Comparison of ENCODE assay signal across 15 cellular contexts in the genomic region with DNA sequence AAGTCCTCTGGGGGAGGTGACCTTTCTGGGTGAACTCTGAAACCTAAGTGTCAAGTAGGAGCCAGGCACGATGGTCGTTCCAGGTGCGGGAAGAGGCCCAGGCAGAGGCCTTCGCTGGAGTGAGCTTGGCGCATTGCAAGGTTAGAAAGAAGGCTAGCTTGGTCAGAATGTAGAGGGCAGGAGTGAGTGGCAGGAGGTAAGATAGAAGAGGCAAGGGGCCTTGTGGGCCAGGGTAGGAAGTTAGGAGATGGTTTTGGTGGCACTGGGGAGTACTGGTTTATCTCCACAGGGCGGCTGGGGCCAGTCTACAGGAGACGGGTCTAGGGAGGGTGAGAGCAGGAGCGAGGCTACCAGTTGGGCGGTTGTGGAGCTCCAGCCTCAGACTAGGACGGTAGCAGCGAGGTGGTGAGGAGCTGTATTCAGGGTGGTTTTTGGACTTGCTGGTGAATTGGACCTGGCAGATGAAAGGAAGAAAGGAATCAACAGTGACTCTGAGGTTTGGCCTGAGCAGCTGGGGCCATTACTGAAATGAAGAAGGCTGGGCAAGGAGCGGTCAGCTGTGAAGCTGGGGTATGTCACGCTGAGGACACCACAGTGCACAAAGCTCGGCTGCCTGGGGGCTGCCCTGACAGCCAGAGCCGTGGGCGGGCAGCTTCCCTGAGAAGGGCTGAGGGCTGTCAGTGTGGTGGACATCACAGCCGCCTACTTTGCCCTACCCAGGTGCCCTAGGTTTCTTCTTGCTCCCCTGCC. TPM values are rescaled to one million over a fixed set of nuclear protein-coding genes. Genes with fewer than 3 reads are reported as not detected.
DNase-seq lines count a peak whose midpoint lies in the region; ATAC-seq and TF ChIP-seq lines count a peak whose summit lies in the region.
"Had no signal": no experiment of that assay in that cellular context is flagged by ENCODE, and none has a peak within 500 bp of the region (broad histone marks: within the 10 kb centered on the region; RNA-seq: fewer than 3 reads in every experiment).

No MANE protein-coding gene starts in this region.

- H3K27ac ChIP-seq in stomach (peak overlapping the region in 4 of 5 donors; percentile 26 to 82 (median 52)), ovary (peak overlapping the region in 1 of 2 donors; percentile 13)
- H3K27ac ChIP-seq: epithelial cell of prostate had no signal

- CTCF ChIA-PET in T-cell (lab: Charles Lee) = interaction anchor here in 1 of 2 donors (0.6 kb wide), 2 partner anchors 142 to 1192 kb away, joined by 3 to 5 read pairs; no protein-coding TSS in a partner anchor
- CTCF ChIA-PET in activated CD4-positive, alpha-beta T cell treated with anti-CD3 and anti-CD28 coated beads for 36 hours (lab: Charles Lee) = interaction anchor here (0.6 to 3.5 kb wide), 14 partner anchors 7 to 384 kb away, joined by 3 to 14 read pairs (median 4); partner anchors contain the start of gene IL31

- TF ChIP-seq POLR2A in stomach (IDR thresholded peaks at IDR 0.05) (no peak), ovary (IDR thresholded peaks at IDR 0.05) (no peak)

- TF ChIP-seq EP300 in stomach (IDR thresholded peaks at IDR 0.05) (no peak), ovary (IDR thresholded peaks at IDR 0.05) (no peak)

- POLR2A ChIA-PET in T-cell (lab: Charles Lee) = interaction anchor here in 1 of 2 donors (0.7 kb wide), 1 partner anchor 203 kb away, joined by 3 read pairs; no protein-coding TSS in a partner anchor
- POLR2A ChIA-PET in activated CD4-positive, alpha-beta T cell treated with anti-CD3 and anti-CD28 coated beads for 36 hours (lab: Charles Lee) = interaction anchor here (1.0 to 1.1 kb wide), 3 partner anchors 9 to 19 kb away, joined by 4 to 5 read pairs (median 4); partner anchors contain the start of gene MLXIP

- ATAC-seq in T-cell (replicated peaks in 1 of 4) (no peak), mucosa of descending colon (peak; percentile 21), GM19035 (IDR thresholded peaks at IDR 0.05; ENCODE audit: unreplicated experiment) (no peak)
- no peak for ATAC-seq in activated CD4-positive, alpha-beta T cell treated with anti-CD3 and anti-CD28 coated beads for 36 hours

- peaks cover 21 to 58% (median 56%) of the 10 kb centered on the region in 3 donors for H3K4me1 Mint-ChIP-seq in T-cell
- peaks cover 70% of the 10 kb centered on the region for H3K4me1 Mint-ChIP-seq in dendritic cell treated with granulocyte-macrophage colony-stimulating factor and Interleukin-4, amounts not matched to agents 40 ng/mL and 50 ng/mL, for 4 days (ENCODE audit: low read depth)
- H3K4me1 Mint-ChIP-seq in activated CD4-positive, alpha-beta T cell treated with anti-CD3 and anti-CD28 coated beads for 36 hours = peaks cover 82% of the 10 kb centered on the region

- H3K4me3 Mint-ChIP-seq in T-cell = peak overlapping the region in 2 of 3 donors; percentile 38 to 86
- H3K4me3 Mint-ChIP-seq in dendritic cell treated with granulocyte-macrophage colony-stimulating factor and Interleukin-4, amounts not matched to agents 40 ng/mL and 50 ng/mL, for 4 days = no peak overlapping the region
- H3K4me3 Mint-ChIP-seq in activated CD4-positive, alpha-beta T cell treated with anti-CD3 and anti-CD28 coated beads for 36 hours = no peak overlapping the region

- H3K27me3 Mint-ChIP-seq in T-cell = no peaks in the 10 kb centered on the region
- H3K27me3 Mint-ChIP-seq in dendritic cell treated with granulocyte-macrophage colony-stimulating factor and Interleukin-4, amounts not matched to agents 40 ng/mL and 50 ng/mL, for 4 days = no peaks in the 10 kb centered on the region
- H3K27me3 Mint-ChIP-seq in activated CD4-positive, alpha-beta T cell treated with anti-CD3 and anti-CD28 coated beads for 36 hours = no peaks in the 10 kb centered on the region
- H3K27me3 Mint-ChIP-seq: IgD-negative memory B cell had no signal

- H3K9me3 ChIP-seq in mucosa of descending colon = no peaks in the 10 kb centered on the region
- no peaks in the 10 kb centered on the region for H3K9me3 ChIP-seq in stomach
- H3K9me3 ChIP-seq in ovary = no peaks in the 10 kb centered on the region

- no peak overlapping the region for H3K4me3 ChIP-seq in mucosa of descending colon
- no peak overlapping the region for H3K4me3 ChIP-seq in stomach
- no peak overlapping the region for H3K4me3 ChIP-seq in ovary
- H3K4me3 ChIP-seq: skin epidermis had no signal

- no peaks in the 10 kb centered on the region for H3K9me3 Mint-ChIP-seq in T-cell
- H3K9me3 Mint-ChIP-seq in dendritic cell treated with granulocyte-macrophage colony-stimulating factor and Interleukin-4, amounts not matched to agents 40 ng/mL and 50 ng/mL, for 4 days = no peaks in the 10 kb centered on the region
- H3K9me3 Mint-ChIP-seq in activated CD4-positive, alpha-beta T cell treated with anti-CD3 and anti-CD28 coated beads for 36 hours (ENCODE audit: low read depth) = no peaks in the 10 kb centered on the region
- H3K9me3 Mint-ChIP-seq: IgD-negative memory B cell had no signal

- peak overlapping the region; percentile 88 to 94 for H3K27ac Mint-ChIP-seq in T-cell
- peak overlapping the region; percentile 5 for H3K27ac Mint-ChIP-seq in dendritic cell treated with granulocyte-macrophage colony-stimulating factor and Interleukin-4, amounts not matched to agents 40 ng/mL and 50 ng/mL, for 4 days
- no peak overlapping the region for H3K27ac Mint-ChIP-seq in activated CD4-positive, alpha-beta T cell treated with anti-CD3 and anti-CD28 coated beads for 36 hours

- DNase-seq in T-cell (no peak), mucosa of descending colon (no peak), stomach (no peak), ovary (no peak)
- no peak for DNase-seq in activated CD4-positive, alpha-beta T cell treated with anti-CD3 and anti-CD28 coated beads, Interleukin-2, amount 50 U/mL, for 4 hours
- no peak for DNase-seq in activated CD4-positive, alpha-beta T cell treated with anti-CD3 and anti-CD28 coated beads for 36 hours
- DNase-seq: activated CD4-positive, alpha-beta T cell treated with anti-CD3 and anti-CD28 coated beads for 48 hours; DMS79 treated with DMSO at 0.1 percent for 48 hours; NCI-H2171; SHP77 had no signal

- intact Hi-C loops in dendritic cell treated with granulocyte-macrophage colony-stimulating factor and Interleukin-4, amounts not matched to agents 40 ng/mL and 50 ng/mL, for 4 days (cut with micrococcal nuclease) = no loop called here
- intact Hi-C loops in mucosa of descending colon (cut with DNase I, micrococcal nuclease) = no loop called here
- intact Hi-C loops in stomach (cut with DNase I; ENCODE audit: low total_unique reads) = no loop called here
- intact Hi-C loops in ovary (cut with DNase I) = no loop called here
- intact Hi-C loops in activated CD4-positive, alpha-beta T cell treated with anti-CD3 and anti-CD28 coated beads for 36 hours (cut with DNase I, micrococcal nuclease) = loop anchor here in 1 of 2 experiments (10.0 kb wide), 2 partner anchors 503 to 807 kb away; partner anchors contain the start of genes KDM2B and VPS37B

- no peaks in the 10 kb centered on the region for H3K36me3 ChIP-seq in mucosa of descending colon (ENCODE audit: low read depth)
- H3K36me3 ChIP-seq in stomach = peaks cover 16 to 37% (median 32%) of the 10 kb centered on the region in 4 donors
- H3K36me3 ChIP-seq in ovary = no peaks in the 10 kb centered on the region

- peaks cover 19% of the 10 kb centered on the region for H3K36me3 Mint-ChIP-seq in T-cell
- H3K36me3 Mint-ChIP-seq in dendritic cell treated with granulocyte-macrophage colony-stimulating factor and Interleukin-4, amounts not matched to agents 40 ng/mL and 50 ng/mL, for 4 days (ENCODE audit: low read depth) = peaks cover 78% of the 10 kb centered on the region
- peaks cover 19% of the 10 kb centered on the region for H3K36me3 Mint-ChIP-seq in activated CD4-positive, alpha-beta T cell treated with anti-CD3 and anti-CD28 coated beads for 36 hours (ENCODE audit: low read depth)

- TF ChIP-seq CTCF in mucosa of descending colon (IDR thresholded peaks at IDR 0.05) (no peak), stomach (IDR thresholded peaks at IDR 0.05) (no peak), ovary (IDR thresholded peaks at IDR 0.05) (no peak)

- H3K4me1 ChIP-seq in mucosa of descending colon (ENCODE audit: low read depth) (peaks cover 78% of the 10 kb centered on the region), stomach (peaks cover 68 to 100% (median 90%) of the 10 kb centered on the region in 4 donors), ovary (ENCODE audit: insufficient read depth) (peaks cover 42% of the 10 kb centered on the region)

- WGBS in stomach, 5 donors = 75 to 84% (median 79%) methylated on average over 16 to 17 of the region's 17 CpGs
- WGBS in ovary, 3 donors = 61 to 68% (median 65%) methylated on average over 17 of the region's 17 CpGs

- no peaks in the 10 kb centered on the region for H3K27me3 ChIP-seq in stomach
- H3K27me3 ChIP-seq in ovary = no peaks in the 10 kb centered on the region

RNA-seq across cellular contexts. Expression of gene MLXIP, which starts 9.1 kb away (rescaled TPM):
- 100 to 1,000 TPM in 2 of 5 donors, 10 to 100 TPM in 3; 87.9 to 113 (median 98.3) TPM for total RNA-seq in T-cell
- total RNA-seq in mucosa of descending colon = 100 to 1,000 TPM; 194 to 230 (median 201) TPM
- total RNA-seq in stomach = 100 to 1,000 TPM in 1 of 5 donors, 10 to 100 TPM in 4; 34.5 to 140 (median 37.1) TPM
- 10 to 100 TPM; 12.3 to 28.0 (median 16.6) TPM for polyA plus RNA-seq in stomach
- total RNA-seq in ovary = 100 to 1,000 TPM in 2 of 7 donors, 10 to 100 TPM in 5; 23.2 to 111 (median 85.9) TPM
- polyA plus RNA-seq in ovary = 10 to 100 TPM; 34.0 to 43.7 TPM
- 10 to 100 TPM; 17.7 to 26.4 TPM for total RNA-seq in activated CD4-positive, alpha-beta T cell treated with anti-CD3 and anti-CD28 coated beads for 36 hours

Comparison
In these comparisons a context has a peak if more than half of its experiments do, and no peak if none do; other contexts are left out.
1. H3K4me3 Mint-ChIP-seq: peak in T-cell (2 of 3); none in dendritic cell treated with granulocyte-macrophage colony-stimulating factor and Interleukin-4, amounts not matched to agents 40 ng/mL and 50 ng/mL, for 4 days (single experiment) and activated CD4-positive, alpha-beta T cell treated with anti-CD3 and anti-CD28 coated beads for 36 hours (single experiment).